ENCODE assay signal across 35 cellular contexts in genomic region chr11:26490546-26490945, GRCh38.
"Had no signal": no experiment of that assay in that cellular context is flagged by ENCODE, and none has a peak within 500 bp of the region (broad histone marks: within the 10 kb centered on the region; RNA-seq: fewer than 3 reads in every experiment).

No MANE protein-coding gene starts in this region.

- H3K27ac Mint-ChIP-seq: activated B cell treated with CpG ODN at 0.5 μM for 24 hours; activated CD4-positive, alpha-beta memory T cell treated with anti-CD3 and anti-CD28 coated beads for 36 hours; activated CD4-positive, alpha-beta T cell treated with anti-CD3 and anti-CD28 coated beads, Interleukin-2, amount 10 ng/mL, durations not matched to agents 24 days and 14 days; activated CD8-positive, alpha-beta memory T cell treated with anti-CD3 and anti-CD28 coated beads, Interleukin-2, amount 10 ng/mL, durations not matched to agents 7 days and 5 days; activated CD8-positive, alpha-beta T cell treated with anti-CD3 and anti-CD28 coated beads for 36 hours; activated naive CD4-positive, alpha-beta T cell treated with anti-CD3 and anti-CD28 coated beads, Interleukin-2, amount 10 ng/mL, durations not matched to agents 7 days and 5 days; activated naive CD4-positive, alpha-beta T cell treated with anti-CD3 and anti-CD28 coated beads, Interleukin-2, amount 50 U/mL, for 24 hours; activated naive CD8-positive, alpha-beta T cell; activated naive CD8-positive, alpha-beta T cell treated with anti-CD3 and anti-CD28 coated beads, Interleukin-2, amount 10 ng/mL, durations not matched to agents 7 days and 5 days; activated naive CD8-positive, alpha-beta T cell treated with anti-CD3 and anti-CD28 coated beads, Interleukin-2, amount 50 U/mL, for 24 hours; activated T-cell treated with anti-CD3 and anti-CD28 coated beads, Interleukin-2, amount 50 U/mL, for 24 hours; activated T-helper 2 cell treated with anti-CD3 and anti-CD28 coated beads, Interferon-gamma antibody, Interleukin-2, Interleukin-4, amounts not matched to agents 10 μg/mL and 5 μg/mL and 100 μg/mL, durations not matched to agents 14 hours and 24 hours and 36 hours; T-helper 1 cell treated with Interleukin-12 subunit alpha and Interleukin-12 subunit beta and Interleukin-4 antibody, amounts not matched to agents 30 μg/mL and 1 μg/mL, for 36 hours; T-helper 2 cell treated with Interferon-gamma antibody and Interleukin-4, amounts not matched to agents 5 μg/mL and 100 μg/mL, for 36 hours had no signal

- H3K36me3 ChIP-seq: ascending aorta, brain microvascular endothelial cell, breast epithelium had no signal

- H3K36me3 Mint-ChIP-seq: activated CD4-positive, alpha-beta memory T cell treated with anti-CD3 and anti-CD28 coated beads for 36 hours; activated CD8-positive, alpha-beta memory T cell treated with anti-CD3 and anti-CD28 coated beads, Interleukin-2, amount 10 ng/mL, durations not matched to agents 7 days and 5 days; activated naive CD4-positive, alpha-beta T cell treated with anti-CD3 and anti-CD28 coated beads, Interleukin-2, amount 10 ng/mL, durations not matched to agents 7 days and 5 days; activated naive CD4-positive, alpha-beta T cell treated with anti-CD3 and anti-CD28 coated beads, Interleukin-2, amount 50 U/mL, for 24 hours; activated naive CD8-positive, alpha-beta T cell; activated naive CD8-positive, alpha-beta T cell treated with anti-CD3 and anti-CD28 coated beads, Interleukin-2, amount 10 ng/mL, durations not matched to agents 7 days and 5 days had no signal

- FAIRE-seq: TTC549 had no signal

- H3K4me3 Mint-ChIP-seq: activated B cell treated with CpG ODN at 0.5 μM for 24 hours; activated CD4-positive, alpha-beta memory T cell treated with anti-CD3 and anti-CD28 coated beads for 36 hours; activated CD4-positive, alpha-beta T cell treated with anti-CD3 and anti-CD28 coated beads, Interleukin-2, amount 10 ng/mL, durations not matched to agents 24 days and 14 days; activated CD8-positive, alpha-beta memory T cell treated with anti-CD3 and anti-CD28 coated beads, Interleukin-2, amount 10 ng/mL, durations not matched to agents 7 days and 5 days; activated CD8-positive, alpha-beta T cell treated with anti-CD3 and anti-CD28 coated beads for 36 hours; activated naive CD4-positive, alpha-beta T cell treated with anti-CD3 and anti-CD28 coated beads, Interleukin-2, amount 10 ng/mL, durations not matched to agents 7 days and 5 days; activated naive CD4-positive, alpha-beta T cell treated with anti-CD3 and anti-CD28 coated beads, Interleukin-2, amount 50 U/mL, for 24 hours; activated naive CD8-positive, alpha-beta T cell; activated naive CD8-positive, alpha-beta T cell treated with anti-CD3 and anti-CD28 coated beads, Interleukin-2, amount 10 ng/mL, durations not matched to agents 7 days and 5 days; activated naive CD8-positive, alpha-beta T cell treated with anti-CD3 and anti-CD28 coated beads, Interleukin-2, amount 50 U/mL, for 24 hours; activated T-cell treated with anti-CD3 and anti-CD28 coated beads, Interleukin-2, amount 50 U/mL, for 24 hours; T-helper 1 cell treated with Interleukin-12 subunit alpha and Interleukin-12 subunit beta and Interleukin-4 antibody, amounts not matched to agents 30 μg/mL and 1 μg/mL, for 36 hours; T-helper 2 cell treated with Interferon-gamma antibody and Interleukin-4, amounts not matched to agents 5 μg/mL and 100 μg/mL, for 36 hours had no signal

- H3K9me3 Mint-ChIP-seq: activated naive CD4-positive, alpha-beta T cell treated with anti-CD3 and anti-CD28 coated beads, Interleukin-2, amount 50 U/mL, for 24 hours had no signal

- DNase-seq: activated B cell treated with CpG ODN at 0.5 μM for 24 hours; activated CD4-positive, alpha-beta memory T cell treated with anti-CD3 and anti-CD28 coated beads for 36 hours; activated CD4-positive, alpha-beta T cell treated with anti-CD3 and anti-CD28 coated beads for 4 hours; activated CD4-positive, alpha-beta T cell treated with anti-CD3 and anti-CD28 coated beads, Interleukin-2, amount 10 ng/mL, durations not matched to agents 24 days and 14 days; activated CD4-positive, alpha-beta T cell treated with anti-CD3 and anti-CD28 coated beads, Interleukin-2, amount 50 U/mL, for 1 hour; activated CD4-positive, alpha-beta T cell treated with anti-CD3 and anti-CD28 coated beads, Interleukin-2, amount 50 U/mL, for 4 hours; activated CD4-positive, CD25-positive, alpha-beta regulatory T cell treated with anti-CD3 and anti-CD28 coated beads, Interleukin-2, amount 50 U/mL, for 72 hours; activated CD8-positive, alpha-beta memory T cell treated with anti-CD3 and anti-CD28 coated beads, Interleukin-2, amount 10 ng/mL, durations not matched to agents 7 days and 5 days; activated CD8-positive, alpha-beta memory T cell treated with anti-CD3 and anti-CD28 coated beads, Interleukin-2, amount 50 U/mL, for 48 hours; activated CD8-positive, alpha-beta T cell treated with anti-CD3 and anti-CD28 coated beads for 36 hours; activated effector memory CD4-positive, alpha-beta T cell treated with Interleukin-2 at 50 U/mL for 16 hours; activated gamma-delta T cell; activated naive CD4-positive, alpha-beta T cell treated with anti-CD3 and anti-CD28 coated beads, Interleukin-2, amount 10 ng/mL, durations not matched to agents 7 days and 5 days; activated naive CD4-positive, alpha-beta T cell treated with Interleukin-2 at 50 U/mL for 16 hours; activated naive CD8-positive, alpha-beta T cell treated with anti-CD3 and anti-CD28 coated beads, Interleukin-2, amount 10 ng/mL, durations not matched to agents 7 days and 5 days; activated naive CD8-positive, alpha-beta T cell treated with anti-CD3 and anti-CD28 coated beads, Interleukin-2, amount 50 U/mL, for 24 hours; activated T-cell treated with anti-CD3 and anti-CD28 coated beads, Interleukin-2, amount 50 U/mL, for 24 hours; activated T-cell treated with anti-CD3 and anti-CD28 coated beads, Interleukin-2, amount 50 U/mL, for 48 hours; amygdala; anterior cingulate cortex; body of pancreas; brain microvascular endothelial cell; central memory CD4-positive, alpha-beta T cell; T-helper 1 cell; T-helper 2 cell; T-helper 9 cell had no signal

- H3K9me3 ChIP-seq: ascending aorta, body of pancreas had no signal

- H3K4me1 ChIP-seq: ascending aorta, body of pancreas, breast epithelium had no signal

- H3K4me1 Mint-ChIP-seq: activated B cell treated with CpG ODN at 0.5 μM for 24 hours; activated CD4-positive, alpha-beta T cell treated with anti-CD3 and anti-CD28 coated beads, Interleukin-2, amount 10 ng/mL, durations not matched to agents 24 days and 14 days; activated CD8-positive, alpha-beta memory T cell treated with anti-CD3 and anti-CD28 coated beads, Interleukin-2, amount 10 ng/mL, durations not matched to agents 7 days and 5 days; activated naive CD4-positive, alpha-beta T cell treated with anti-CD3 and anti-CD28 coated beads, Interleukin-2, amount 10 ng/mL, durations not matched to agents 7 days and 5 days; activated naive CD4-positive, alpha-beta T cell treated with anti-CD3 and anti-CD28 coated beads, Interleukin-2, amount 50 U/mL, for 24 hours; activated naive CD8-positive, alpha-beta T cell treated with anti-CD3 and anti-CD28 coated beads, Interleukin-2, amount 10 ng/mL, durations not matched to agents 7 days and 5 days; activated naive CD8-positive, alpha-beta T cell treated with anti-CD3 and anti-CD28 coated beads, Interleukin-2, amount 50 U/mL, for 24 hours had no signal

- H3K27me3 Mint-ChIP-seq: activated B cell treated with CpG ODN at 0.5 μM for 24 hours; activated CD4-positive, alpha-beta memory T cell treated with anti-CD3 and anti-CD28 coated beads for 36 hours; activated CD4-positive, alpha-beta T cell treated with anti-CD3 and anti-CD28 coated beads, Interleukin-2, amount 10 ng/mL, durations not matched to agents 24 days and 14 days; activated CD8-positive, alpha-beta memory T cell treated with anti-CD3 and anti-CD28 coated beads, Interleukin-2, amount 10 ng/mL, durations not matched to agents 7 days and 5 days; activated CD8-positive, alpha-beta T cell treated with anti-CD3 and anti-CD28 coated beads for 36 hours; activated naive CD4-positive, alpha-beta T cell treated with anti-CD3 and anti-CD28 coated beads, Interleukin-2, amount 10 ng/mL, durations not matched to agents 7 days and 5 days; activated naive CD4-positive, alpha-beta T cell treated with anti-CD3 and anti-CD28 coated beads, Interleukin-2, amount 50 U/mL, for 24 hours; activated naive CD8-positive, alpha-beta T cell; activated naive CD8-positive, alpha-beta T cell treated with anti-CD3 and anti-CD28 coated beads, Interleukin-2, amount 10 ng/mL, durations not matched to agents 7 days and 5 days; activated naive CD8-positive, alpha-beta T cell treated with anti-CD3 and anti-CD28 coated beads, Interleukin-2, amount 50 U/mL, for 24 hours; activated T-cell treated with anti-CD3 and anti-CD28 coated beads, Interleukin-2, amount 50 U/mL, for 24 hours had no signal

- H3K4me3 ChIP-seq: ascending aorta, body of pancreas, breast epithelium had no signal

- ATAC-seq: activated CD8-positive, alpha-beta memory T cell treated with anti-CD3 and anti-CD28 coated beads, Interleukin-2, amount 10 ng/mL, durations not matched to agents 7 days and 5 days; activated CD8-positive, alpha-beta T cell treated with anti-CD3 and anti-CD28 coated beads for 36 hours; activated naive CD8-positive, alpha-beta T cell treated with anti-CD3 and anti-CD28 coated beads, Interleukin-2, amount 50 U/mL, for 24 hours; body of pancreas had no signal

- H3K27me3 ChIP-seq: ascending aorta, body of pancreas, brain microvascular endothelial cell, breast epithelium had no signal

- H3K27ac ChIP-seq: ascending aorta, body of pancreas, brain microvascular endothelial cell, breast epithelium, VCaP had no signal
